ENCODE assay signal across 10 cellular contexts in genomic region chr10:74871595-74872382, GRCh38.
DNase-seq lines count a peak whose midpoint lies in the region; ATAC-seq and TF ChIP-seq lines count a peak whose summit lies in the region.
"Had no signal": no experiment of that assay in that cellular context is flagged by ENCODE, and none has a peak within 500 bp of the region (broad histone marks: within the 10 kb centered on the region; RNA-seq: fewer than 3 reads in every experiment).

No MANE protein-coding gene starts in this region.

- no peaks in the 10 kb centered on the region for H3K36me3 ChIP-seq in effector memory CD4-positive, alpha-beta T cell (ENCODE audit: control insufficient read depth, insufficient read depth, low read length)
- H3K36me3 ChIP-seq: ovary, tibial nerve had no signal

- H3K9me3 ChIP-seq in effector memory CD4-positive, alpha-beta T cell (ENCODE audit: control insufficient read depth, low read length): no peaks in the 10 kb centered on the region
- H3K9me3 ChIP-seq: ovary, tibial nerve had no signal

- no peak for TF ChIP-seq CTCF in RWPE1 (conservative IDR thresholded peaks at IDR 0.05; ENCODE audit: low read depth)

- H3K4me1 ChIP-seq in effector memory CD4-positive, alpha-beta T cell (ENCODE audit: control insufficient read depth, insufficient read depth, low read length, poor library complexity, severe bottlenecking): no peaks in the 10 kb centered on the region

- H3K27ac ChIP-seq in RWPE1: no peak overlapping the region
- no peak overlapping the region for H3K27ac ChIP-seq in effector memory CD4-positive, alpha-beta T cell (ENCODE audit: insufficient read depth, low read length, poor library complexity, severe bottlenecking)
- H3K27ac ChIP-seq: ovary, tibial nerve had no signal

- H3K27me3 ChIP-seq in effector memory CD4-positive, alpha-beta T cell (replicated peaks; ENCODE audit: control insufficient read depth, insufficient read depth, low read length, poor library complexity, severe bottlenecking): no peaks in the 10 kb centered on the region
- H3K27me3 ChIP-seq: ovary, tibial nerve had no signal

- CTCF ChIA-PET in RWPE1 (lab: Yijun Ruan, JAX): no interaction called here

- POLR2A ChIA-PET in RWPE1 (lab: Yijun Ruan, JAX; ENCODE audit: low non-redundant PET): no interaction called here

- ATAC-seq in HG02759 (IDR thresholded peaks at IDR 0.05; ENCODE audit: unreplicated experiment): peak; percentile 88

- no peak overlapping the region for H3K4me3 ChIP-seq in effector memory CD4-positive, alpha-beta T cell (ENCODE audit: insufficient read depth, low read depth, low read length, poor library complexity, severe bottlenecking)
- H3K4me3 ChIP-seq: ovary, tibial nerve had no signal

- DNase-seq in activated CD4-positive, alpha-beta T cell treated with anti-CD3 and anti-CD28 coated beads for 48 hours: peak; percentile 19
- no peak for DNase-seq in activated CD4-positive, alpha-beta T cell treated with anti-CD3 and anti-CD28 coated beads for 1 hour
- peak; percentile 21 for DNase-seq in RWPE1 (ENCODE audit: low spot score)
- peak; percentile 49 for DNase-seq in putamen (ENCODE audit: low spot score)
- no peak for DNase-seq in NCI-H446 treated with DMSO at 0.1 percent for 48 hours (lab: John Stamatoyannopoulos, UW)
- DNase-seq in effector memory CD4-positive, alpha-beta T cell: no peak
- DNase-seq in COLO829 (ENCODE audit: low spot score): no peak
- DNase-seq: ovary had no signal

Comparison
In these comparisons a context has a peak if more than half of its experiments do, and no peak if none do; other contexts are left out.
1. DNase-seq: peak in activated CD4-positive, alpha-beta T cell treated with anti-CD3 and anti-CD28 coated beads for 48 hours (single experiment), RWPE1 (single experiment) and putamen (single experiment); none in activated CD4-positive, alpha-beta T cell treated with anti-CD3 and anti-CD28 coated beads for 1 hour (single experiment), NCI-H446 treated with DMSO at 0.1 percent for 48 hours (single experiment), effector memory CD4-positive, alpha-beta T cell (0 of 3) and COLO829 (single experiment).